8 cellular contexts compared by ENCODE assay signal in the genomic region with DNA sequence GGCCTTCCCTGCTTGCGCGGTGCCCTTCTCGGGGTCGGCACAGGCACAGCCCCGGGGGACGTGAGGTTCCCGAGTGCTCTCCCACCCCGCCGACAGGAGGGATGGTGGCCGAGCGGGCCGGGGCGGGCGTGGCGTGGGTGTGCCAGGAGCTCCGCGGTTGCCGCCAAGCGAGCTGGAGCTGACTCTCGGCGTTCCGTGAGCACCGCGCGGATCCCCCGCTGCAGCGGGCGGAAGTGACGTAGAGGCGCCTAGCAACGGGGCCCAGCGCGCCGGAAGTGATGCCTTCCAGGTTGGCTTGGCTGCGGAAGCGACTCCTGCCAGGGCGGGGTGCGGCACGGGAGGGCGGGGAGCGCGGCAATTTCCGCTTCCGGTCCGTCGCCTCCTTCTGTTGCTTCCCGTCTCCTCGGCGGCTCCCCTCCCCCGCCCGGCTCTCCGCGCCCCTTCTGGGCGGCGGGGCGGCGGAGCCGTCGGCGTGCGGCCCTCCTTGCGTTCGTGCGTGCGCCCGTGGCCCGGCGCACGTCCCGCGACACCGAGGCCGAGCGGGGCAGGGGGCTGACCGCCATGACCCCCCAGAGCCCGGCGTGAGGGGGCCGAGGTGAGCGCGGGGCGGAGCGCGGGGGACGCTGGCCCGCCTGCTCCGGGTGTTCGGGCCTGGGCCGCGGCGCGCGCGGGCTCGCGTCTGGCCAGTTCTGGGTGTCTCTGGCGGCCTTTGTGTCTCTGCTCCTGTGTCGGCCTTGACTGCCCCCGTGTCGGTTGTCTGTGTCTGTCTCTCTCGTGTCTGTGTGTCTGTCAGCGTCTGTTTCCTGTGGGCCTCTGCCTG. TPM values are rescaled to one million over a fixed set of nuclear protein-coding genes. Genes with fewer than 3 reads are reported as not detected.
DNase-seq lines count a peak whose midpoint lies in the region; ATAC-seq, FAIRE-seq and TF ChIP-seq lines count a peak whose summit lies in the region.

A gene (plus strand): TSS at position 386 of the 820 bp plus-strand sequence. CDS start 3,402 bp downstream, outside the sequence.

- BruUV-seq in HepG2 (replicated peaks; lab: Mats Ljungman, UMichigan): no TSS peak

- H3K27ac ChIP-seq in C4-2B (peak within 1 kb of the TSS; percentile 98), HepG2 (ENCODE audit: extremely low read length, insufficient read depth, low read length) (peak within 1 kb of the TSS; percentile 62)

- 6% methylated on average over 10 of the region's 101 CpGs for WGBS in HepG2 (ENCODE audit: low lambda C conversion rate)

- DNase-seq in NCI-H774 (lab: John Stamatoyannopoulos, UW): peak; percentile 97
- DNase-seq in activated CD4-positive, alpha-beta T cell treated with anti-CD3 and anti-CD28 coated beads, Interleukin-2, amount 50 U/mL, for 4 hours: peak; percentile 96 to 97
- peak; percentile 97 for DNase-seq in dermis blood vessel endothelial cell
- peak; percentile 91 for DNase-seq in HepG2 (ENCODE audit: low spot score)
- DNase-seq in stimulated activated CD4-positive, alpha-beta T cell treated with anti-CD3 and anti-CD28 coated beads, Interleukin-2, amount 100 ng/mL, for 48 hours: peak; percentile 93 to 96

- H3K36me3 ChIP-seq in HepG2 (replicated peaks in 1 of 2; ENCODE audit: control insufficient read depth in 1 of 2, insufficient read depth in 2 of 2, low read length in 2 of 2): peaks cover 25 to 47% of the 10 kb centered on the region in 2 experiments; a peak in 4 of 5 replicates

- peak; percentile 53 for FAIRE-seq in HepG2 (lab: Jason Lieb, UNC)

- ATAC-seq in GM19397 (IDR thresholded peaks at IDR 0.05; ENCODE audit: unreplicated experiment) (peak; percentile 73), HG03565 (IDR thresholded peaks at IDR 0.05; ENCODE audit: unreplicated experiment) (peak; percentile 49), HepG2 (peak; percentile 84)

- CTCF ChIA-PET in HepG2 (lab: Yijun Ruan, JAX; ENCODE audit: low intra/inter-chr PET ratio, low total read pairs): no interaction called here

- H4K20me1 ChIP-seq in HepG2 (ENCODE audit: insufficient read depth, low read length): peaks cover 21% of the 10 kb centered on the region

- peaks cover 74% of the 10 kb centered on the region for H3K79me2 ChIP-seq in HepG2 (ENCODE audit: insufficient read depth, low read length)

- intact Hi-C loops in HepG2 (cut with micrococcal nuclease; ENCODE audit: unreplicated experiment): no loop called here

- H2AFZ ChIP-seq in HepG2 (ENCODE audit: low read length): no peak within 1 kb of the TSS

- H3K9ac ChIP-seq in HepG2 (ENCODE audit: insufficient read depth, low read depth, low read length): peak within 1 kb of the TSS; percentile 94

- TF ChIP-seq POLR2A in HepG2 (IDR thresholded peaks at IDR 0.05; ENCODE audit: insufficient read depth in 1 of 2, low read depth in 2 of 2, low read length in 2 of 2): peak in 1 of 2 experiments; percentile 72; a peak in 2 of 4 replicates

- TF ChIP-seq EP300 in HepG2 (IDR thresholded peaks at IDR 0.05; ENCODE audit: low read depth in 2 of 2, low read length in 2 of 2) (no peak), HepG2 (CRISPR knock-in tag; IDR thresholded peaks at IDR 0.05; ENCODE audit: borderline replicate concordance) (no peak)

- H3K27me3 ChIP-seq in HepG2 (ENCODE audit: control insufficient read depth in 1 of 2, insufficient read depth in 2 of 2, low read length in 2 of 2): no peaks in the 10 kb centered on the region; a peak in 1 of 5 replicates

- H3K4me1 ChIP-seq in HepG2 (ENCODE audit: insufficient read depth, low read length): peaks cover 43% of the 10 kb centered on the region

- TF ChIP-seq CTCF in C4-2B (conservative IDR thresholded peaks at IDR 0.05) (no peak), HepG2 (CRISPR knock-in tag; IDR thresholded peaks at IDR 0.05) (no peak)

- TF ChIP-seq RAD21 in HepG2 (CRISPR knock-in tag; IDR thresholded peaks at IDR 0.05): peak; percentile 48

- in situ Hi-C loops in HepG2 (cut with HindIII; ENCODE audit: extremely low pct_ligation_motif_present, low pct_unique_long_range_greater_than_20kb): no loop called here

- no peaks in the 10 kb centered on the region for H3K9me3 ChIP-seq in HepG2 (ENCODE audit: low read length)

- POLR2A ChIA-PET in HepG2 (lab: Yijun Ruan, JAX): interaction anchor here (1.3 to 1.5 kb wide), 2 partner anchors 9 to 20 kb away, joined by 4 to 7 read pairs; a partner anchor contains a TSS

- H3K4me2 ChIP-seq in HepG2 (ENCODE audit: low read depth, low read length): peak within 1 kb of the TSS; percentile 64

- H3K4me3 ChIP-seq in HepG2 (replicated peaks in 1 of 3; ENCODE audit: insufficient read depth in 1 of 3, low read depth in 2 of 3, low read length in 3 of 3): peak within 1 kb of the TSS; percentile 77 to 89 (median 89)

TF ChIP-seq in HepG2, 621 proteins besides CTCF, POLR2A, EP300 and RAD21 (continues in another document):
- TF ChIP-seq, protein P1, sequence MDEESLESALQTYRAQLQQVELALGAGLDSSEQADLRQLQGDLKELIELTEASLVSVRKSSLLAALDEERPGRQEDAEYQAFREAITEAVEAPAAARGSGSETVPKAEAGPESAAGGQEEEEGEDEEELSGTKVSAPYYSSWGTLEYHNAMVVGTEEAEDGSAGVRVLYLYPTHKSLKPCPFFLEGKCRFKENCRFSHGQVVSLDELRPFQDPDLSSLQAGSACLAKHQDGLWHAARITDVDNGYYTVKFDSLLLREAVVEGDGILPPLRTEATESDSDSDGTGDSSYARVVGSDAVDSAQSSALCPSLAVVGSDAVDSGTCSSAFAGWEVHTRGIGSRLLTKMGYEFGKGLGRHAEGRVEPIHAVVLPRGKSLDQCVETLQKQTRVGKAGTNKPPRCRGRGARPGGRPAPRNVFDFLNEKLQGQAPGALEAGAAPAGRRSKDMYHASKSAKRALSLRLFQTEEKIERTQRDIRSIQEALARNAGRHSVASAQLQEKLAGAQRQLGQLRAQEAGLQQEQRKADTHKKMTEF (CRISPR knock-in tag; IDR thresholded peaks at IDR 0.05): peak; percentile 77; the same call in 1 of the 2 replicates
- TF ChIP-seq ZFP37 (CRISPR knock-in tag; IDR thresholded peaks at IDR 0.05; ENCODE audit: borderline replicate concordance): no peak
- no peak for TF ChIP-seq ZNF317 (CRISPR knock-in tag; IDR thresholded peaks at IDR 0.05)
- no peak for TF ChIP-seq ZNF841 (CRISPR knock-in tag; IDR thresholded peaks at IDR 0.05; ENCODE audit: borderline replicate concordance)
- TF ChIP-seq KLF12 (CRISPR knock-in tag; IDR thresholded peaks at IDR 0.05; ENCODE audit: borderline replicate concordance): peak; percentile 57; the same call in 1 of the 2 replicates
- TF ChIP-seq CENPX (CRISPR knock-in tag; IDR thresholded peaks at IDR 0.05): no peak
- no peak for TF ChIP-seq MZF1 (CRISPR knock-in tag; IDR thresholded peaks at IDR 0.05; ENCODE audit: borderline replicate concordance)
- TF ChIP-seq ERF (CRISPR knock-in tag; IDR thresholded peaks at IDR 0.05): peak; percentile 58; the same call in 1 of the 2 replicates
- TF ChIP-seq ZNF883 (CRISPR knock-in tag; IDR thresholded peaks at IDR 0.05; ENCODE audit: not compliant biosample characterization): peak; percentile 73
- 0 out of 2 replicates have a peak, but pooled peaks have one; percentile 37 for TF ChIP-seq ZNF589 (CRISPR knock-in tag; conservative IDR thresholded peaks at IDR 0.05)
- TF ChIP-seq RFX1 (IDR thresholded peaks at IDR 0.05): peak; percentile 84

RNA-seq across cellular contexts. Expression of the gene that starts here (rescaled TPM):
- total RNA-seq in dermis blood vessel endothelial cell (71.6 and 243 TPM in 2 replicates), HepG2 (2016; rRNA removed; fragmentation: Illumina TruSeq; extraction: Trizol) (28.9 and 32.6 TPM in 2 replicates)
- total RNA-seq in HepG2 (2016; cell fraction: cytosol; rRNA removed; fragmentation: Illumina TruSeq; extraction: Trizol; ENCODE audit: low read depth): 52.8 and 53.7 TPM in 2 replicates
- 25.9 and 29.9 TPM in 2 replicates for total RNA-seq in HepG2 (2016; cell fraction: insoluble cytoplasmic fraction; rRNA removed; fragmentation: Illumina TruSeq; extraction: Trizol)
- 128 and 129 TPM in 2 replicates for total RNA-seq in HepG2 (2016; cell fraction: membrane; rRNA removed; fragmentation: Illumina TruSeq; extraction: Trizol)
- total RNA-seq in HepG2 (2016; cell fraction: nucleus; rRNA removed; fragmentation: Illumina TruSeq; extraction: Trizol): 16.4 and 20.8 TPM in 2 replicates
- polyA plus RNA-seq in HepG2 (2011; rRNA removed): 31.7 and 43.7 TPM in 2 replicates
- polyA plus RNA-seq in HepG2 (2011; cell fraction: cytosol; rRNA removed): 46.0 and 71.9 TPM in 2 replicates
- polyA plus RNA-seq in HepG2 (2011; cell fraction: nucleus; rRNA removed): 59.6 and 61.3 TPM in 2 replicates
- polyA plus RNA-seq in HepG2 (2012): 69.9 and 79.8 TPM in 2 replicates
- polyA plus RNA-seq in HepG2 (2016; cell fraction: cytosol; fragmentation: Illumina TruSeq; extraction: Trizol; ENCODE audit: low read depth): 193 and 205 TPM in 2 replicates
- 64.3 and 84.2 TPM in 2 replicates for polyA plus RNA-seq in HepG2 (2016; cell fraction: insoluble cytoplasmic fraction; fragmentation: Illumina TruSeq; extraction: Trizol; ENCODE audit: low read depth)
- 245 and 288 TPM in 2 replicates for polyA plus RNA-seq in HepG2 (2016; cell fraction: membrane; fragmentation: Illumina TruSeq; extraction: Trizol; ENCODE audit: low read depth)
- 57.0 and 57.7 TPM in 2 replicates for polyA plus RNA-seq in HepG2 (2016; cell fraction: nucleus; fragmentation: Illumina TruSeq; extraction: Trizol; ENCODE audit: insufficient read depth, low read depth)
- polyA minus RNA-seq in HepG2 (2011; rRNA and poly(A)+ RNA removed; ENCODE audit: low replicate concordance): 37.6 and 70.9 TPM in 2 replicates
- 66.7 and 69.6 TPM in 2 replicates for polyA minus RNA-seq in HepG2 (2011; cell fraction: cytosol; rRNA and poly(A)+ RNA removed)
- 14.3 and 14.4 TPM in 2 replicates for polyA minus RNA-seq in HepG2 (2011; cell fraction: nucleus; rRNA and poly(A)+ RNA removed)

Comparison
In these comparisons a context has a peak if more than half of its experiments do, and no peak if none do; other contexts are left out.
1. Peak in every context shown above with its lines: DNase-seq, ATAC-seq, H3K4me3 ChIP-seq and H3K27ac ChIP-seq.